25 cellular contexts compared by ENCODE assay signal in the genomic region with DNA sequence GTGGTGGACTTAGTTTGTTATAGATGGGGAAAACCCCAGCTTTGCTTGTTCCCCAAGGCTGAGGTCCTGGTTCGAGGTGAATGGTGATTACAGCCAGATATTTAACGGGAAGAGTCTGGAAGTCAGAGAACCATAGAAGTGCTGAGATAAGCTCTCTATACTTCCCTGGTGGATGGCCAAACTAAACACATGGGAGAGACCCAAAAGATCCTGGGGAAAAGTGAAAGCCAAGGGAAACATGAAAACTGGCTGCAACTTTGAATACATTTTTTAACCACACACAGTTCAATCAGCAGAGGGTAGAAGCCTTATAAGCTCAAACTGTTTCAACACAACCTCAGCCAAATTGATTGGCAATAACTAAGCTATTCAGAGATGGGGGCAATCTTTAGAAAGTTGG. TPM values are rescaled to one million over a fixed set of nuclear protein-coding genes. Genes with fewer than 3 reads are reported as not detected.
"Had no signal": no experiment of that assay in that cellular context is flagged by ENCODE, and none has a peak within 500 bp of the region (broad histone marks: within the 10 kb centered on the region; RNA-seq: fewer than 3 reads in every experiment).

No MANE protein-coding gene starts in this region.

- H3K36me3 Mint-ChIP-seq: activated naive CD8-positive, alpha-beta T cell; natural killer cell treated with Interleukin-12 subunit alpha and Interleukin-12 subunit beta and Interleukin-15 and Interleukin-18, amount 100 ng/mL, for 72 hours; stimulated activated effector memory CD8-positive, alpha-beta T cell treated with anti-CD3 and anti-CD28 coated beads, Interleukin-12 subunit alpha, Interleukin-12 subunit beta, amount 100 ng/mL, for 72 hours; WTC11 had no signal

- H3K9me3 Mint-ChIP-seq: activated T-cell treated with anti-CD3 and anti-CD28 coated beads, Interleukin-2, amount 50 U/mL, for 24 hours; activated T-helper 2 cell treated with anti-CD3 and anti-CD28 coated beads, Interferon-gamma antibody, Interleukin-2, Interleukin-4, amounts not matched to agents 10 μg/mL and 5 μg/mL and 100 μg/mL, durations not matched to agents 14 hours and 24 hours and 36 hours; effector memory CD8-positive, alpha-beta T cell; natural killer cell treated with Interleukin-12 subunit alpha and Interleukin-12 subunit beta and Interleukin-15 and Interleukin-18, amount 100 ng/mL, for 72 hours; stimulated activated effector memory CD8-positive, alpha-beta T cell treated with anti-CD3 and anti-CD28 coated beads, Interleukin-12 subunit alpha, Interleukin-12 subunit beta, amount 100 ng/mL, for 72 hours; stimulated activated naive CD8-positive, alpha-beta T cell treated with anti-CD3 and anti-CD28 coated beads, Interleukin-15, amount 100 ng/mL, for 72 hours; WTC11 had no signal

- H3K9me3 ChIP-seq: body of pancreas, esophagus squamous epithelium, neutrophil, ovary, prostate gland, suprapubic skin, tibial nerve had no signal

- H3K27ac ChIP-seq: body of pancreas, dorsolateral prefrontal cortex, esophagus squamous epithelium, neutrophil, ovary, prostate gland, suprapubic skin, tibial nerve had no signal

- H3K4me1 ChIP-seq: body of pancreas, esophagus squamous epithelium, prostate gland, suprapubic skin, tibial nerve had no signal

- H3K27ac Mint-ChIP-seq: activated naive CD8-positive, alpha-beta T cell; activated T-cell treated with anti-CD3 and anti-CD28 coated beads, Interleukin-2, amount 50 U/mL, for 24 hours; activated T-helper 2 cell treated with anti-CD3 and anti-CD28 coated beads, Interferon-gamma antibody, Interleukin-2, Interleukin-4, amounts not matched to agents 10 μg/mL and 5 μg/mL and 100 μg/mL, durations not matched to agents 14 hours and 24 hours and 36 hours; effector memory CD8-positive, alpha-beta T cell; natural killer cell treated with Interleukin-12 subunit alpha and Interleukin-12 subunit beta and Interleukin-15 and Interleukin-18, amount 100 ng/mL, for 72 hours; stimulated activated effector memory CD8-positive, alpha-beta T cell treated with anti-CD3 and anti-CD28 coated beads, Interleukin-12 subunit alpha, Interleukin-12 subunit beta, amount 100 ng/mL, for 72 hours; stimulated activated naive CD8-positive, alpha-beta T cell treated with anti-CD3 and anti-CD28 coated beads, Interleukin-15, amount 100 ng/mL, for 72 hours; WTC11 had no signal

- H3K4me3 Mint-ChIP-seq: activated naive CD8-positive, alpha-beta T cell; activated T-cell treated with anti-CD3 and anti-CD28 coated beads, Interleukin-2, amount 50 U/mL, for 24 hours; effector memory CD8-positive, alpha-beta T cell; natural killer cell treated with Interleukin-12 subunit alpha and Interleukin-12 subunit beta and Interleukin-15 and Interleukin-18, amount 100 ng/mL, for 72 hours; stimulated activated effector memory CD8-positive, alpha-beta T cell treated with anti-CD3 and anti-CD28 coated beads, Interleukin-12 subunit alpha, Interleukin-12 subunit beta, amount 100 ng/mL, for 72 hours; stimulated activated naive CD8-positive, alpha-beta T cell treated with anti-CD3 and anti-CD28 coated beads, Interleukin-15, amount 100 ng/mL, for 72 hours; WTC11 had no signal

- H3K27me3 ChIP-seq: body of pancreas, esophagus squamous epithelium, neutrophil, ovary, suprapubic skin had no signal

- H3K4me3 ChIP-seq: body of pancreas, dorsolateral prefrontal cortex, esophagus squamous epithelium, ovary, prostate gland, suprapubic skin, tibial nerve had no signal

- DNase-seq: activated naive CD4-positive, alpha-beta T cell; activated T-cell treated with anti-CD3 and anti-CD28 coated beads, Interleukin-2, amount 50 U/mL, for 24 hours; body of pancreas; caudate nucleus; dorsolateral prefrontal cortex; effector memory CD8-positive, alpha-beta T cell; esophagus squamous epithelium; hippocampal formation; left ventricle myocardium superior; ovary; stimulated activated CD4-positive, alpha-beta T cell treated with anti-CD3 and anti-CD28 coated beads, Interleukin-2, amount 100 ng/mL, for 24 hours; stimulated activated naive CD8-positive, alpha-beta T cell treated with anti-CD3 and anti-CD28 coated beads, Interleukin-15, amount 100 ng/mL, for 72 hours; T1000 had no signal

- FAIRE-seq: frontal cortex, urothelium cell line had no signal

- ATAC-seq: body of pancreas; effector memory CD8-positive, alpha-beta T cell; left ventricle myocardium superior; natural killer cell treated with Interleukin-12 subunit alpha and Interleukin-12 subunit beta and Interleukin-15 and Interleukin-18, amount 100 ng/mL, for 72 hours; stimulated activated effector memory CD8-positive, alpha-beta T cell treated with anti-CD3 and anti-CD28 coated beads, Interleukin-12 subunit alpha, Interleukin-12 subunit beta, amount 100 ng/mL, for 72 hours; stimulated activated naive CD8-positive, alpha-beta T cell treated with anti-CD3 and anti-CD28 coated beads, Interleukin-15, amount 100 ng/mL, for 72 hours; WTC11 had no signal

- H3K36me3 ChIP-seq: esophagus squamous epithelium, neutrophil, ovary, prostate gland, suprapubic skin, tibial nerve had no signal

- H3K4me1 Mint-ChIP-seq: stimulated activated effector memory CD8-positive, alpha-beta T cell treated with anti-CD3 and anti-CD28 coated beads, Interleukin-12 subunit alpha, Interleukin-12 subunit beta, amount 100 ng/mL, for 72 hours; stimulated activated naive CD8-positive, alpha-beta T cell treated with anti-CD3 and anti-CD28 coated beads, Interleukin-15, amount 100 ng/mL, for 72 hours had no signal

RNA-seq across cellular contexts. Expression of a gene that starts 29.3 kb away (rescaled TPM):
- total RNA-seq: activated T-helper 2 cell treated with anti-CD3 and anti-CD28 coated beads, Interferon-gamma antibody, Interleukin-2, Interleukin-4, amounts not matched to agents 10 μg/mL and 5 μg/mL and 100 μg/mL, durations not matched to agents 14 hours and 24 hours and 36 hours; natural killer cell treated with Interleukin-12 subunit alpha and Interleukin-12 subunit beta and Interleukin-15 and Interleukin-18, amount 100 ng/mL, for 72 hours; T-helper 1 cell treated with Interleukin-12 subunit alpha and Interleukin-12 subunit beta and Interleukin-4 antibody, amounts not matched to agents 30 ng/mL and 1 ng/mL, for 36 hours had no signal
